Comparison of ENCODE assay signal across 3 cellular contexts in genomic region chr11:108853864-108854263, GRCh38.
TF ChIP-seq lines count a peak whose summit lies in the region.

No MANE protein-coding gene starts in this region.

TF ChIP-seq in IMR-90, 13 proteins besides CTCF, POLR2A, EP300 and RAD21:
- no peak for TF ChIP-seq RFX5 (IDR thresholded peaks at IDR 0.05; ENCODE audit: low read depth, low read length)
- TF ChIP-seq BHLHE40 (IDR thresholded peaks at IDR 0.05; ENCODE audit: low read depth, low read length), result no peak
- TF ChIP-seq CHD1 (IDR thresholded peaks at IDR 0.05; ENCODE audit: low read depth, low read length), result no peak
- TF ChIP-seq MAFK (IDR thresholded peaks at IDR 0.05; ENCODE audit: low read depth, low read length), result no peak
- no peak for TF ChIP-seq MAZ (IDR thresholded peaks at IDR 0.05; ENCODE audit: borderline replicate concordance, low read depth, low read length)
- TF ChIP-seq RCOR1 (IDR thresholded peaks at IDR 0.05; ENCODE audit: insufficient replicate concordance, low read length), result no peak
- no peak for TF ChIP-seq SMC3 (IDR thresholded peaks at IDR 0.05; ENCODE audit: low read depth, low read length)
- TF ChIP-seq USF2 (IDR thresholded peaks at IDR 0.05; ENCODE audit: low read depth, low read length), result no peak
- TF ChIP-seq ELK1 (IDR thresholded peaks at IDR 0.05; ENCODE audit: borderline replicate concordance, low read depth, low read length), result no peak
- TF ChIP-seq FOS (IDR thresholded peaks at IDR 0.05; ENCODE audit: low read depth, low read length), result no peak
- TF ChIP-seq NFE2L2 (IDR thresholded peaks at IDR 0.05; ENCODE audit: low read depth, low read length), result no peak
- no peak for TF ChIP-seq CEBPB (IDR thresholded peaks at IDR 0.05; ENCODE audit: low read depth, low read length)
- TF ChIP-seq MXI1 (IDR thresholded peaks at IDR 0.05; ENCODE audit: borderline replicate concordance, low read depth, low read length), result no peak
TF ChIP-seq in IMR-90: peak in this region for 0.

TF ChIP-seq in endothelial cell of umbilical vein, 7 proteins besides CTCF, POLR2A, EP300 and RAD21:
- no peak for TF ChIP-seq EZH2 (IDR thresholded peaks at IDR 0.05; ENCODE audit: borderline replicate concordance, low read depth, low read length, severe bottlenecking)
- no peak for TF ChIP-seq FOS (IDR thresholded peaks at IDR 0.05; ENCODE audit: borderline replicate concordance, insufficient read depth, low read length)
- no peak for TF ChIP-seq POLR2AphosphoS5 (IDR thresholded peaks at IDR 0.05; ENCODE audit: insufficient read depth, low read depth, low read length)
- no peak for TF ChIP-seq MYC (IDR thresholded peaks at IDR 0.05; ENCODE audit: low read depth, low read length)
- TF ChIP-seq JUN (IDR thresholded peaks at IDR 0.05; ENCODE audit: borderline replicate concordance, insufficient read depth, insufficient read length, low read depth), result no peak
- TF ChIP-seq MAX (IDR thresholded peaks at IDR 0.05; ENCODE audit: insufficient read depth, insufficient read length), result no peak
- no peak for TF ChIP-seq GATA2 (IDR thresholded peaks at IDR 0.05; ENCODE audit: insufficient read depth, insufficient read length, low read depth, low read length)

TF ChIP-seq in HEK293T, 16 proteins besides CTCF, POLR2A, EP300 and RAD21:
- TF ChIP-seq PKNOX1 (IDR thresholded peaks at IDR 0.05) (no peak), ZNF384 (IDR thresholded peaks at IDR 0.05) (no peak), FOXA1 (IDR thresholded peaks at IDR 0.05) (no peak), NFRKB (IDR thresholded peaks at IDR 0.05) (no peak), HDGF (IDR thresholded peaks at IDR 0.05; ENCODE audit: borderline replicate concordance) (no peak), FOXM1 (IDR thresholded peaks at IDR 0.05; ENCODE audit: borderline replicate concordance) (no peak), BHLHE40 (IDR thresholded peaks at IDR 0.05; ENCODE audit: borderline replicate concordance) (no peak), SP1 (IDR thresholded peaks at IDR 0.05) (no peak), SUZ12 (IDR thresholded peaks at IDR 0.05) (no peak), ELF4 (IDR thresholded peaks at IDR 0.05) (no peak), TARDBP (IDR thresholded peaks at IDR 0.05) (no peak), CTBP1 (IDR thresholded peaks at IDR 0.05; ENCODE audit: borderline replicate concordance) (no peak), LEF1 (IDR thresholded peaks at IDR 0.05; ENCODE audit: borderline replicate concordance) (no peak), ARNT (IDR thresholded peaks at IDR 0.05) (no peak), L3MBTL2 (conservative IDR thresholded peaks at IDR 0.05) (no peak), FOXK2 (IDR thresholded peaks at IDR 0.05) (no peak)
